Comparison of ENCODE assay signal across 1 cellular context in the genomic region with DNA sequence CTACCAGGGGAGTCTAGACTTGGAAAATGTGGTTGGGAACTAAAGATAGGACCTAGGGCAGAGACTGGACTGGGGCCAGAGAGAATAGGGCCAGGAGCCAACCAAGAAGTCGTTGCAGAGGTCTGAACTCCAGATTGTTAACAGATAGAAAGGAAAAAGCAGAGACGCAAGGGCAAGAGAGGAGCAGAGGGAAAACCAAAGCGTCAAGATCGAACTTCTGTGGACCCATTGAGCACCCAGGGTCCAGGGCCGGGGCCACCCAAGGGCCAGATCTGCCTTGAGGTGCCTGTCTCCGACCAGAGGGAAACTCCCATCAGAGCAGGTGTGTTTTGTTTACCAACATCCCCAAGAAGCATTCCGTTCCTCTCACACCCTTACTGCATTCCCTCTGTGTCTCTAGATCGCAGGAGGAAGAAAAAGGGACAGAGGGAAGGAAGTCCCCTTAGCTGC.
TF ChIP-seq lines count a peak whose summit lies in the region.

No MANE protein-coding gene starts in this region.

TF ChIP-seq in WTC11, 78 proteins besides CTCF, POLR2A, EP300 and RAD21:
- TF ChIP-seq, protein P1, sequence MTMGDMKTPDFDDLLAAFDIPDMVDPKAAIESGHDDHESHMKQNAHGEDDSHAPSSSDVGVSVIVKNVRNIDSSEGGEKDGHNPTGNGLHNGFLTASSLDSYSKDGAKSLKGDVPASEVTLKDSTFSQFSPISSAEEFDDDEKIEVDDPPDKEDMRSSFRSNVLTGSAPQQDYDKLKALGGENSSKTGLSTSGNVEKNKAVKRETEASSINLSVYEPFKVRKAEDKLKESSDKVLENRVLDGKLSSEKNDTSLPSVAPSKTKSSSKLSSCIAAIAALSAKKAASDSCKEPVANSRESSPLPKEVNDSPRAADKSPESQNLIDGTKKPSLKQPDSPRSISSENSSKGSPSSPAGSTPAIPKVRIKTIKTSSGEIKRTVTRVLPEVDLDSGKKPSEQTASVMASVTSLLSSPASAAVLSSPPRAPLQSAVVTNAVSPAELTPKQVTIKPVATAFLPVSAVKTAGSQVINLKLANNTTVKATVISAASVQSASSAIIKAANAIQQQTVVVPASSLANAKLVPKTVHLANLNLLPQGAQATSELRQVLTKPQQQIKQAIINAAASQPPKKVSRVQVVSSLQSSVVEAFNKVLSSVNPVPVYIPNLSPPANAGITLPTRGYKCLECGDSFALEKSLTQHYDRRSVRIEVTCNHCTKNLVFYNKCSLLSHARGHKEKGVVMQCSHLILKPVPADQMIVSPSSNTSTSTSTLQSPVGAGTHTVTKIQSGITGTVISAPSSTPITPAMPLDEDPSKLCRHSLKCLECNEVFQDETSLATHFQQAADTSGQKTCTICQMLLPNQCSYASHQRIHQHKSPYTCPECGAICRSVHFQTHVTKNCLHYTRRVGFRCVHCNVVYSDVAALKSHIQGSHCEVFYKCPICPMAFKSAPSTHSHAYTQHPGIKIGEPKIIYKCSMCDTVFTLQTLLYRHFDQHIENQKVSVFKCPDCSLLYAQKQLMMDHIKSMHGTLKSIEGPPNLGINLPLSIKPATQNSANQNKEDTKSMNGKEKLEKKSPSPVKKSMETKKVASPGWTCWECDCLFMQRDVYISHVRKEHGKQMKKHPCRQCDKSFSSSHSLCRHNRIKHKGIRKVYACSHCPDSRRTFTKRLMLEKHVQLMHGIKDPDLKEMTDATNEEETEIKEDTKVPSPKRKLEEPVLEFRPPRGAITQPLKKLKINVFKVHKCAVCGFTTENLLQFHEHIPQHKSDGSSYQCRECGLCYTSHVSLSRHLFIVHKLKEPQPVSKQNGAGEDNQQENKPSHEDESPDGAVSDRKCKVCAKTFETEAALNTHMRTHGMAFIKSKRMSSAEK (CRISPR knock-in tag; IDR thresholded peaks at IDR 0.05; ENCODE audit: borderline replicate concordance): no peak
- TF ChIP-seq KAT7 (CRISPR knock-in tag; IDR thresholded peaks at IDR 0.05; ENCODE audit: borderline replicate concordance) (no peak), SMAD4 (CRISPR knock-in tag; IDR thresholded peaks at IDR 0.05) (no peak), CREM (CRISPR knock-in tag; IDR thresholded peaks at IDR 0.05) (no peak), JUN (CRISPR knock-in tag; IDR thresholded peaks at IDR 0.05) (no peak), SP1 (CRISPR knock-in tag; conservative IDR thresholded peaks at IDR 0.05) (no peak), NR1H2 (CRISPR knock-in tag; IDR thresholded peaks at IDR 0.05) (no peak), FOXK1 (CRISPR knock-in tag; IDR thresholded peaks at IDR 0.05) (no peak), PRRX2 (CRISPR knock-in tag; IDR thresholded peaks at IDR 0.05) (no peak), OVOL2 (CRISPR knock-in tag; IDR thresholded peaks at IDR 0.05; ENCODE audit: borderline replicate concordance) (no peak), NFYB (CRISPR knock-in tag; conservative IDR thresholded peaks at IDR 0.05; ENCODE audit: low read depth) (no peak), CREB1 (CRISPR knock-in tag; IDR thresholded peaks at IDR 0.05) (no peak), MYBL2 (CRISPR knock-in tag; IDR thresholded peaks at IDR 0.05) (no peak), EMX1 (CRISPR knock-in tag; IDR thresholded peaks at IDR 0.05) (no peak), IRF2 (CRISPR knock-in tag; IDR thresholded peaks at IDR 0.05; ENCODE audit: borderline replicate concordance, low read depth) (no peak)
- TF ChIP-seq, protein P2, sequence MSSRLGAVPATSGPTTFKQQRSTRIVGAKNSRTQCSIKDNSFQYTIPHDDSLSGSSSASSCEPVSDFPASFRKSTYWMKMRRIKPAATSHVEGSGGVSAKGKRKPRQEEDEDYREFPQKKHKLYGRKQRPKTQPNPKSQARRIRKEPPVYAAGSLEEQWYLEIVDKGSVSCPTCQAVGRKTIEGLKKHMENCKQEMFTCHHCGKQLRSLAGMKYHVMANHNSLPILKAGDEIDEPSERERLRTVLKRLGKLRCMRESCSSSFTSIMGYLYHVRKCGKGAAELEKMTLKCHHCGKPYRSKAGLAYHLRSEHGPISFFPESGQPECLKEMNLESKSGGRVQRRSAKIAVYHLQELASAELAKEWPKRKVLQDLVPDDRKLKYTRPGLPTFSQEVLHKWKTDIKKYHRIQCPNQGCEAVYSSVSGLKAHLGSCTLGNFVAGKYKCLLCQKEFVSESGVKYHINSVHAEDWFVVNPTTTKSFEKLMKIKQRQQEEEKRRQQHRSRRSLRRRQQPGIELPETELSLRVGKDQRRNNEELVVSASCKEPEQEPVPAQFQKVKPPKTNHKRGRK (CRISPR knock-in tag; IDR thresholded peaks at IDR 0.05; ENCODE audit: borderline replicate concordance): no peak
- TF ChIP-seq, protein P3, sequence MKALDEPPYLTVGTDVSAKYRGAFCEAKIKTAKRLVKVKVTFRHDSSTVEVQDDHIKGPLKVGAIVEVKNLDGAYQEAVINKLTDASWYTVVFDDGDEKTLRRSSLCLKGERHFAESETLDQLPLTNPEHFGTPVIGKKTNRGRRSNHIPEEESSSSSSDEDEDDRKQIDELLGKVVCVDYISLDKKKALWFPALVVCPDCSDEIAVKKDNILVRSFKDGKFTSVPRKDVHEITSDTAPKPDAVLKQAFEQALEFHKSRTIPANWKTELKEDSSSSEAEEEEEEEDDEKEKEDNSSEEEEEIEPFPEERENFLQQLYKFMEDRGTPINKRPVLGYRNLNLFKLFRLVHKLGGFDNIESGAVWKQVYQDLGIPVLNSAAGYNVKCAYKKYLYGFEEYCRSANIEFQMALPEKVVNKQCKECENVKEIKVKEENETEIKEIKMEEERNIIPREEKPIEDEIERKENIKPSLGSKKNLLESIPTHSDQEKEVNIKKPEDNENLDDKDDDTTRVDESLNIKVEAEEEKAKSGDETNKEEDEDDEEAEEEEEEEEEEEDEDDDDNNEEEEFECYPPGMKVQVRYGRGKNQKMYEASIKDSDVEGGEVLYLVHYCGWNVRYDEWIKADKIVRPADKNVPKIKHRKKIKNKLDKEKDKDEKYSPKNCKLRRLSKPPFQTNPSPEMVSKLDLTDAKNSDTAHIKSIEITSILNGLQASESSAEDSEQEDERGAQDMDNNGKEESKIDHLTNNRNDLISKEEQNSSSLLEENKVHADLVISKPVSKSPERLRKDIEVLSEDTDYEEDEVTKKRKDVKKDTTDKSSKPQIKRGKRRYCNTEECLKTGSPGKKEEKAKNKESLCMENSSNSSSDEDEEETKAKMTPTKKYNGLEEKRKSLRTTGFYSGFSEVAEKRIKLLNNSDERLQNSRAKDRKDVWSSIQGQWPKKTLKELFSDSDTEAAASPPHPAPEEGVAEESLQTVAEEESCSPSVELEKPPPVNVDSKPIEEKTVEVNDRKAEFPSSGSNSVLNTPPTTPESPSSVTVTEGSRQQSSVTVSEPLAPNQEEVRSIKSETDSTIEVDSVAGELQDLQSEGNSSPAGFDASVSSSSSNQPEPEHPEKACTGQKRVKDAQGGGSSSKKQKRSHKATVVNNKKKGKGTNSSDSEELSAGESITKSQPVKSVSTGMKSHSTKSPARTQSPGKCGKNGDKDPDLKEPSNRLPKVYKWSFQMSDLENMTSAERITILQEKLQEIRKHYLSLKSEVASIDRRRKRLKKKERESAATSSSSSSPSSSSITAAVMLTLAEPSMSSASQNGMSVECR (CRISPR knock-in tag; IDR thresholded peaks at IDR 0.05; ENCODE audit: borderline replicate concordance): no peak
- TF ChIP-seq, protein P4, sequence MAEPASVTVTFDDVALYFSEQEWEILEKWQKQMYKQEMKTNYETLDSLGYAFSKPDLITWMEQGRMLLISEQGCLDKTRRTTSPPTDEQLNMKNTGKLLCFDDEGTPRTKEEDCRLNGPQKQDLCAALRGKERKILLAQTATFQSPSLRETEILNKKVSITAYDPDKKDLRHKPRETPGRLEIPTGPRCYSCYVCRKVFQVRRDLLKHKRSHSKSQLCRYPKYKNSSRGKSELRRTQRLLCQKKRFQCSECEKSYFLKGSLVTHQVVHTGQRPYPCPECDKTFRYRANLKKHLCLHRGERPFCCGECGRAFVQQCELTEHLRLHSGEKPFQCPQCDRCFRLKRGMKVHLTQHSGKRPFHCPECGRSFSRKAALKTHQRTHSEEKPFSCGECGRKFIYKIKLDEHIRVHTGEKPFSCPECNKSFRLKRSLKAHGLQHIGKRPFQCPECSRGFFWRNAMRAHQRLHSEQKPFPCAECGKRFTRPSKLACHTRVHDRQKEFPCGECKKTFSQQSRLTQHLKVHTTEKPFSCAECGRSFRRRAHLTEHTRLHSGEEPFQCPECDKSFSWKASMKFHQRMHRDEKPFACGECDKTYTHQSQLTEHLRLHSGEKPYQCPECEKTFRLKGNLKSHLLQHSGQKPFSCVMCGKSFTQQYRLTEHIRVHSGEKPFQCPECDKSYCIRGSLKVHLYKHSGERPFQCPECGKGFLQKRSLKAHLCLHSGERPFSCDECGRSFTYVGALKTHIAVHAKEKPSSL (CRISPR knock-in tag; conservative IDR thresholded peaks at IDR 0.05): no peak
- TF ChIP-seq, protein P5, sequence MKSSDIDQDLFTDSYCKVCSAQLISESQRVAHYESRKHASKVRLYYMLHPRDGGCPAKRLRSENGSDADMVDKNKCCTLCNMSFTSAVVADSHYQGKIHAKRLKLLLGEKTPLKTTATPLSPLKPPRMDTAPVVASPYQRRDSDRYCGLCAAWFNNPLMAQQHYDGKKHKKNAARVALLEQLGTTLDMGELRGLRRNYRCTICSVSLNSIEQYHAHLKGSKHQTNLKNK (CRISPR knock-in tag; IDR thresholded peaks at IDR 0.05): no peak
- TF ChIP-seq, protein P6, sequence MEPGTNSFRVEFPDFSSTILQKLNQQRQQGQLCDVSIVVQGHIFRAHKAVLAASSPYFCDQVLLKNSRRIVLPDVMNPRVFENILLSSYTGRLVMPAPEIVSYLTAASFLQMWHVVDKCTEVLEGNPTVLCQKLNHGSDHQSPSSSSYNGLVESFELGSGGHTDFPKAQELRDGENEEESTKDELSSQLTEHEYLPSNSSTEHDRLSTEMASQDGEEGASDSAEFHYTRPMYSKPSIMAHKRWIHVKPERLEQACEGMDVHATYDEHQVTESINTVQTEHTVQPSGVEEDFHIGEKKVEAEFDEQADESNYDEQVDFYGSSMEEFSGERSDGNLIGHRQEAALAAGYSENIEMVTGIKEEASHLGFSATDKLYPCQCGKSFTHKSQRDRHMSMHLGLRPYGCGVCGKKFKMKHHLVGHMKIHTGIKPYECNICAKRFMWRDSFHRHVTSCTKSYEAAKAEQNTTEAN (CRISPR knock-in tag; IDR thresholded peaks at IDR 0.05): no peak
